ENCODE assay signal across 1 cellular context in genomic region chr17:28571255-28572122, GRCh38.
TF ChIP-seq lines count a peak whose summit lies in the region.

Gene PIGS, minus strand, starts transcription at chr17:28571524. Its CDS starts 28 bp downstream, at chr17:28571496.

TF ChIP-seq in HEK293, 187 proteins besides CTCF, POLR2A, EP300 and RAD21 (continued from another document and continues in another):
- TF ChIP-seq ZNF518A (tag by site-specific recombination; conservative IDR thresholded peaks at IDR 0.05; ENCODE audit: low read depth) (no peak), ZNF433 (tag by site-specific recombination; IDR thresholded peaks at IDR 0.05; ENCODE audit: low read depth) (no peak), ZNF645 (tag by site-specific recombination; IDR thresholded peaks at IDR 0.05) (no peak), ZNF830 (tag by site-specific recombination; IDR thresholded peaks at IDR 0.05; ENCODE audit: low read depth) (no peak), ZNF354C (tag by site-specific recombination; IDR thresholded peaks at IDR 0.05; ENCODE audit: borderline replicate concordance, low read depth) (no peak), ZNF157 (tag by site-specific recombination; IDR thresholded peaks at IDR 0.05) (no peak), ZNF112 (tag by site-specific recombination; IDR thresholded peaks at IDR 0.05) (no peak), TCF7L2 (IDR thresholded peaks at IDR 0.05; ENCODE audit: borderline replicate concordance, low read depth, low read length) (no peak), ZNF133 (tag by site-specific recombination; IDR thresholded peaks at IDR 0.05) (no peak), ZNF37A (tag by site-specific recombination; IDR thresholded peaks at IDR 0.05) (no peak), INSM2 (tag by site-specific recombination; IDR thresholded peaks at IDR 0.05) (no peak), ZNF404 (tag by site-specific recombination; IDR thresholded peaks at IDR 0.05) (no peak), ZSCAN23 (tag by site-specific recombination; IDR thresholded peaks at IDR 0.05) (no peak), ZBTB17 (tag by site-specific recombination; IDR thresholded peaks at IDR 0.05) (peak; percentile 50), ZNF174 (tag by site-specific recombination; IDR thresholded peaks at IDR 0.05) (no peak), ZNF324 (tag by site-specific recombination; IDR thresholded peaks at IDR 0.05) (no peak), YY1 (tag by site-specific recombination; IDR thresholded peaks at IDR 0.05) (peak; percentile 86), ZXDB (tag by site-specific recombination; IDR thresholded peaks at IDR 0.05) (no peak), ZNF175 (tag by site-specific recombination; IDR thresholded peaks at IDR 0.05) (no peak), SETDB1 (IDR thresholded peaks at IDR 0.05; ENCODE audit: insufficient read length, low read length) (no peak), ZNF394 (tag by site-specific recombination; IDR thresholded peaks at IDR 0.05; ENCODE audit: borderline replicate concordance) (no peak), SALL2 (tag by site-specific recombination; IDR thresholded peaks at IDR 0.05; ENCODE audit: borderline replicate concordance) (no peak), WT1 (tag by site-specific recombination; IDR thresholded peaks at IDR 0.05) (0 out of 2 replicates have a peak, but pooled peaks have one; percentile 2), ZNF624 (tag by site-specific recombination; IDR thresholded peaks at IDR 0.05) (no peak), ZNF571 (tag by site-specific recombination; IDR thresholded peaks at IDR 0.05) (no peak), ZBTB21 (tag by site-specific recombination; IDR thresholded peaks at IDR 0.05) (no peak), HOXA7 (CRISPR knock-in tag; IDR thresholded peaks at IDR 0.05; ENCODE audit: borderline replicate concordance) (no peak), ZBTB11 (tag by site-specific recombination; conservative IDR thresholded peaks at IDR 0.05; ENCODE audit: low read depth) (peak; percentile 96), GLIS2 (tag by site-specific recombination; IDR thresholded peaks at IDR 0.05) (peak; percentile 99), ZNF274 (IDR thresholded peaks at IDR 0.05; ENCODE audit: low read length) (no peak), ZNF274 (tag by site-specific recombination; IDR thresholded peaks at IDR 0.05; ENCODE audit: borderline replicate concordance) (no peak)
- TF ChIP-seq, protein P1, sequence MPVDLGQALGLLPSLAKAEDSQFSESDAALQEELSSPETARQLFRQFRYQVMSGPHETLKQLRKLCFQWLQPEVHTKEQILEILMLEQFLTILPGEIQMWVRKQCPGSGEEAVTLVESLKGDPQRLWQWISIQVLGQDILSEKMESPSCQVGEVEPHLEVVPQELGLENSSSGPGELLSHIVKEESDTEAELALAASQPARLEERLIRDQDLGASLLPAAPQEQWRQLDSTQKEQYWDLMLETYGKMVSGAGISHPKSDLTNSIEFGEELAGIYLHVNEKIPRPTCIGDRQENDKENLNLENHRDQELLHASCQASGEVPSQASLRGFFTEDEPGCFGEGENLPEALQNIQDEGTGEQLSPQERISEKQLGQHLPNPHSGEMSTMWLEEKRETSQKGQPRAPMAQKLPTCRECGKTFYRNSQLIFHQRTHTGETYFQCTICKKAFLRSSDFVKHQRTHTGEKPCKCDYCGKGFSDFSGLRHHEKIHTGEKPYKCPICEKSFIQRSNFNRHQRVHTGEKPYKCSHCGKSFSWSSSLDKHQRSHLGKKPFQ (tag by site-specific recombination; IDR thresholded peaks at IDR 0.05): no peak
- TF ChIP-seq, protein P2, sequence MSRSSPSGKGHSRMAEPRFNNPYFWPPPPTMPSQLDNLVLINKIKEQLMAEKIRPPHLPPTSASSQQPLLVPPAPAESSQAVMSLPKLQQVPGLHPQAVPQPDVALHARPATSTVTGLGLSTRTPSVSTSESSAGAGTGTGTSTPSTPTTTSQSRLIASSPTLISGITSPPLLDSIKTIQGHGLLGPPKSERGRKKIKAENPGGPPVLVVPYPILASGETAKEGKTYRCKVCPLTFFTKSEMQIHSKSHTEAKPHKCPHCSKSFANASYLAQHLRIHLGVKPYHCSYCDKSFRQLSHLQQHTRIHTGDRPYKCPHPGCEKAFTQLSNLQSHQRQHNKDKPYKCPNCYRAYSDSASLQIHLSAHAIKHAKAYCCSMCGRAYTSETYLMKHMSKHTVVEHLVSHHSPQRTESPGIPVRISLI (tag by site-specific recombination; IDR thresholded peaks at IDR 0.05): no peak
- TF ChIP-seq, protein P3, sequence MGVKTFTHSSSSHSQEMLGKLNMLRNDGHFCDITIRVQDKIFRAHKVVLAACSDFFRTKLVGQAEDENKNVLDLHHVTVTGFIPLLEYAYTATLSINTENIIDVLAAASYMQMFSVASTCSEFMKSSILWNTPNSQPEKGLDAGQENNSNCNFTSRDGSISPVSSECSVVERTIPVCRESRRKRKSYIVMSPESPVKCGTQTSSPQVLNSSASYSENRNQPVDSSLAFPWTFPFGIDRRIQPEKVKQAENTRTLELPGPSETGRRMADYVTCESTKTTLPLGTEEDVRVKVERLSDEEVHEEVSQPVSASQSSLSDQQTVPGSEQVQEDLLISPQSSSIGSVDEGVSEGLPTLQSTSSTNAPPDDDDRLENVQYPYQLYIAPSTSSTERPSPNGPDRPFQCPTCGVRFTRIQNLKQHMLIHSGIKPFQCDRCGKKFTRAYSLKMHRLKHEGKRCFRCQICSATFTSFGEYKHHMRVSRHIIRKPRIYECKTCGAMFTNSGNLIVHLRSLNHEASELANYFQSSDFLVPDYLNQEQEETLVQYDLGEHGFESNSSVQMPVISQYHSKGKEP (tag by site-specific recombination; IDR thresholded peaks at IDR 0.05): no peak
- TF ChIP-seq, protein P4, sequence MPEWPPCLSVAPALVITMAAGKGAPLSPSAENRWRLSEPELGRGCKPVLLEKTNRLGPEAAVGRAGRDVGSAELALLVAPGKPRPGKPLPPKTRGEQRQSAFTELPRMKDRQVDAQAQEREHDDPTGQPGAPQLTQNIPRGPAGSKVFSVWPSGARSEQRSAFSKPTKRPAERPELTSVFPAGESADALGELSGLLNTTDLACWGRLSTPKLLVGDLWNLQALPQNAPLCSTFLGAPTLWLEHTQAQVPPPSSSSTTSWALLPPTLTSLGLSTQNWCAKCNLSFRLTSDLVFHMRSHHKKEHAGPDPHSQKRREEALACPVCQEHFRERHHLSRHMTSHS (tag by site-specific recombination; IDR thresholded peaks at IDR 0.05): no peak
- TF ChIP-seq, protein P5, sequence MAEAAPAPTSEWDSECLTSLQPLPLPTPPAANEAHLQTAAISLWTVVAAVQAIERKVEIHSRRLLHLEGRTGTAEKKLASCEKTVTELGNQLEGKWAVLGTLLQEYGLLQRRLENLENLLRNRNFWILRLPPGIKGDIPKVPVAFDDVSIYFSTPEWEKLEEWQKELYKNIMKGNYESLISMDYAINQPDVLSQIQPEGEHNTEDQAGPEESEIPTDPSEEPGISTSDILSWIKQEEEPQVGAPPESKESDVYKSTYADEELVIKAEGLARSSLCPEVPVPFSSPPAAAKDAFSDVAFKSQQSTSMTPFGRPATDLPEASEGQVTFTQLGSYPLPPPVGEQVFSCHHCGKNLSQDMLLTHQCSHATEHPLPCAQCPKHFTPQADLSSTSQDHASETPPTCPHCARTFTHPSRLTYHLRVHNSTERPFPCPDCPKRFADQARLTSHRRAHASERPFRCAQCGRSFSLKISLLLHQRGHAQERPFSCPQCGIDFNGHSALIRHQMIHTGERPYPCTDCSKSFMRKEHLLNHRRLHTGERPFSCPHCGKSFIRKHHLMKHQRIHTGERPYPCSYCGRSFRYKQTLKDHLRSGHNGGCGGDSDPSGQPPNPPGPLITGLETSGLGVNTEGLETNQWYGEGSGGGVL (tag by site-specific recombination; IDR thresholded peaks at IDR 0.05): no peak
- TF ChIP-seq, protein P6, sequence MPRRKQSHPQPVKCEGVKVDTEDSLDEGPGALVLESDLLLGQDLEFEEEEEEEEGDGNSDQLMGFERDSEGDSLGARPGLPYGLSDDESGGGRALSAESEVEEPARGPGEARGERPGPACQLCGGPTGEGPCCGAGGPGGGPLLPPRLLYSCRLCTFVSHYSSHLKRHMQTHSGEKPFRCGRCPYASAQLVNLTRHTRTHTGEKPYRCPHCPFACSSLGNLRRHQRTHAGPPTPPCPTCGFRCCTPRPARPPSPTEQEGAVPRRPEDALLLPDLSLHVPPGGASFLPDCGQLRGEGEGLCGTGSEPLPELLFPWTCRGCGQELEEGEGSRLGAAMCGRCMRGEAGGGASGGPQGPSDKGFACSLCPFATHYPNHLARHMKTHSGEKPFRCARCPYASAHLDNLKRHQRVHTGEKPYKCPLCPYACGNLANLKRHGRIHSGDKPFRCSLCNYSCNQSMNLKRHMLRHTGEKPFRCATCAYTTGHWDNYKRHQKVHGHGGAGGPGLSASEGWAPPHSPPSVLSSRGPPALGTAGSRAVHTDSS (tag by site-specific recombination; IDR thresholded peaks at IDR 0.05): no peak
- TF ChIP-seq, protein P7, sequence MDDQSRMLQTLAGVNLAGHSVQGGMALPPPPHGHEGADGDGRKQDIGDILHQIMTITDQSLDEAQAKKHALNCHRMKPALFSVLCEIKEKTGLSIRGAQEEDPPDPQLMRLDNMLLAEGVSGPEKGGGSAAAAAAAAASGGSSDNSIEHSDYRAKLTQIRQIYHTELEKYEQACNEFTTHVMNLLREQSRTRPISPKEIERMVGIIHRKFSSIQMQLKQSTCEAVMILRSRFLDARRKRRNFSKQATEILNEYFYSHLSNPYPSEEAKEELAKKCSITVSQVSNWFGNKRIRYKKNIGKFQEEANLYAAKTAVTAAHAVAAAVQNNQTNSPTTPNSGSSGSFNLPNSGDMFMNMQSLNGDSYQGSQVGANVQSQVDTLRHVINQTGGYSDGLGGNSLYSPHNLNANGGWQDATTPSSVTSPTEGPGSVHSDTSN (CRISPR knock-in tag; IDR thresholded peaks at IDR 0.05): peak; percentile 82; the same call in 1 of the 2 replicates
